Comparison of ENCODE assay signal across 8 cellular contexts in genomic region chr19:56076413-56076998, GRCh38. TPM values are rescaled to one million over a fixed set of nuclear protein-coding genes. Genes with fewer than 3 reads are reported as not detected.
A peak's percentile ranks its signal among the peaks of the same experiment; 100 is the strongest.
DNase-seq lines count a peak whose midpoint lies in the region; ATAC-seq, FAIRE-seq and TF ChIP-seq lines count a peak whose summit lies in the region.

No MANE protein-coding gene starts in this region.

- DNase-seq in DMS53 treated with DMSO at 0.1 percent for 48 hours (lab: John Stamatoyannopoulos, UW; ENCODE audit: unreplicated experiment) (peak; percentile 48), HTR-8/SVneo (ENCODE audit: insufficient read length, low spot score) (peak; percentile 50), Panc1 (ENCODE audit: low read depth, low spot score) (peak; percentile 32), astrocyte of the hippocampus (ENCODE audit: low read depth, low spot score) (peak; percentile 74), iris pigment epithelial cell (ENCODE audit: low read depth) (peak; percentile 61), globus pallidus (ENCODE audit: low spot score) (no peak)
- peak; percentile 10 for DNase-seq in stimulated activated CD8-positive, alpha-beta memory T cell treated with anti-CD3 and anti-CD28 coated beads, Interleukin-15, amount 100 ng/mL, for 1 hour (ENCODE audit: low read depth)

- H3K27me3 ChIP-seq in Panc1 (ENCODE audit: control insufficient read depth, insufficient read depth, low read length): no peaks in the 10 kb centered on the region

- POLR2A ChIA-PET in Panc1 (lab: Charles Lee): interaction anchor here (0.6 kb wide), 1 partner anchor 178 kb away, joined by 5 read pairs; no protein-coding TSS in a partner anchor

- H3K4me1 ChIP-seq in Panc1 (ENCODE audit: control insufficient read depth, insufficient read depth, low read length): peaks cover 8% of the 10 kb centered on the region

- FAIRE-seq in HTR-8/SVneo (lab: Jason Lieb, UNC): no peak

- peak; percentile 96 for TF ChIP-seq CTCF in Panc1 (IDR thresholded peaks at IDR 0.05)

- no TSS peak for BruUV-seq in Panc1 (replicated peaks; lab: Mats Ljungman, UMichigan)

- in situ Hi-C loops in Panc1 (cut with HindIII; ENCODE audit: low pct_unique_long_range_greater_than_20kb, low sequenced_read_pairs): no loop called here

- no peak overlapping the region for H3K27ac ChIP-seq in Panc1 (ENCODE audit: low read length)

- no peaks in the 10 kb centered on the region for H3K36me3 ChIP-seq in Panc1 (ENCODE audit: control insufficient read depth, insufficient read depth, low read length)

- CTCF ChIA-PET in Panc1 (lab: Charles Lee): interaction anchor here (0.5 to 2.4 kb wide), 11 partner anchors 11 to 1126 kb away, joined by 3 to 19 read pairs (median 6); partner anchors contain the start of gene ZSCAN5A

- ATAC-seq in Panc1 (peak; percentile 74), HG02884 (IDR thresholded peaks at IDR 0.05; ENCODE audit: unreplicated experiment) (no peak)

- H3K9me3 ChIP-seq in Panc1 (ENCODE audit: control insufficient read depth, insufficient read depth, low read depth, low read length): no peaks in the 10 kb centered on the region

- intact Hi-C loops in Panc1 (cut with micrococcal nuclease; ENCODE audit: unreplicated experiment): loop anchor here (2.0 to 10.0 kb wide), 2 partner anchors 94 to 178 kb away; no protein-coding TSS in a partner anchor

- H3K4me3 ChIP-seq in Panc1 (ENCODE audit: low read depth in 2 of 2, low read length in 2 of 2): no peak overlapping the region

RNA-seq across cellular contexts. Expression of gene ZNF787, which starts 44.6 kb away (rescaled TPM):
- total RNA-seq in Panc1 (2021; ENCODE audit: unreplicated experiment): 132 TPM
- 200 TPM for polyA plus RNA-seq in Panc1 (2012; ENCODE audit: insufficient read length)
